8 cellular contexts compared by ENCODE assay signal in genomic region chr21:25708467-25709065, GRCh38. TPM values are rescaled to one million over a fixed set of nuclear protein-coding genes. Genes with fewer than 3 reads are reported as not detected.
A peak's percentile ranks its signal among the peaks of the same experiment; 100 is the strongest.
DNase-seq lines count a peak whose midpoint lies in the region; ATAC-seq, FAIRE-seq and TF ChIP-seq lines count a peak whose summit lies in the region.

No MANE protein-coding gene starts in this region.

- H3K36me3 ChIP-seq in mesendoderm (ENCODE audit: control insufficient read depth, insufficient read depth, low read length), result no peaks in the 10 kb centered on the region

- H3K27ac ChIP-seq in mesendoderm (ENCODE audit: low read depth, low read length), result no peak overlapping the region

- no peak overlapping the region for H3K4ac ChIP-seq in mesendoderm (ENCODE audit: low read depth, low read length)

- no peak overlapping the region for H3K56ac ChIP-seq in mesendoderm (ENCODE audit: low read length)

- H3K18ac ChIP-seq in mesendoderm (ENCODE audit: low read length), result no peak overlapping the region

- H3K4me3 Mint-ChIP-seq in WTC11, result no peak overlapping the region
- H3K4me3 Mint-ChIP-seq in stimulated activated effector memory CD8-positive, alpha-beta T cell treated with anti-CD3 and anti-CD28 coated beads, Interleukin-12 subunit alpha, Interleukin-12 subunit beta, amount 100 ng/mL, for 72 hours, result no peak overlapping the region

- H3K79me1 ChIP-seq in mesendoderm (ENCODE audit: low read length), result no peaks in the 10 kb centered on the region

- ATAC-seq in WTC11 (no peak), GM18519 (IDR thresholded peaks at IDR 0.05; ENCODE audit: low FRiP score, unreplicated experiment) (no peak)
- ATAC-seq in stimulated activated effector memory CD8-positive, alpha-beta T cell treated with anti-CD3 and anti-CD28 coated beads, Interleukin-12 subunit alpha, Interleukin-12 subunit beta, amount 100 ng/mL, for 72 hours, result no peak

- TF ChIP-seq CTCF in GM12872 (IDR thresholded peaks at IDR 0.05; ENCODE audit: insufficient read depth, low read depth, low read length) (peak; percentile 79), WTC11 (IDR thresholded peaks at IDR 0.05) (peak; percentile 73), choroid plexus epithelial cell (conservative IDR thresholded peaks at IDR 0.05; ENCODE audit: low read depth, low read length) (peak; percentile 71)

- H3K4me1 ChIP-seq in mesendoderm (ENCODE audit: control insufficient read depth, low read depth, low read length), result no peaks in the 10 kb centered on the region

- H3K9ac ChIP-seq in mesendoderm (ENCODE audit: low read length), result no peak overlapping the region

- H3K23ac ChIP-seq in mesendoderm (ENCODE audit: low read length), result no peak overlapping the region

- H3K79me2 ChIP-seq in mesendoderm (ENCODE audit: control insufficient read depth, insufficient read depth, low read length), result no peaks in the 10 kb centered on the region

- no peak overlapping the region for H2BK5ac ChIP-seq in mesendoderm (ENCODE audit: low read length)

- no peak overlapping the region for H2BK120ac ChIP-seq in mesendoderm (ENCODE audit: low read depth, low read length)

- POLR2A ChIA-PET in WTC11 (lab: Charles Lee), result interaction anchor here (0.6 kb wide), 1 partner anchor 203 kb away, joined by 3 read pairs; no protein-coding TSS in a partner anchor

- no peak overlapping the region for H3K4me3 ChIP-seq in choroid plexus epithelial cell (ENCODE audit: low read depth, low read length)
- H3K4me3 ChIP-seq in mesendoderm (ENCODE audit: low read length), result no peak overlapping the region

- no peak overlapping the region for H4K5ac ChIP-seq in mesendoderm (ENCODE audit: low read length)

- H3K36me3 Mint-ChIP-seq in WTC11, result no peaks in the 10 kb centered on the region
- no peaks in the 10 kb centered on the region for H3K36me3 Mint-ChIP-seq in stimulated activated effector memory CD8-positive, alpha-beta T cell treated with anti-CD3 and anti-CD28 coated beads, Interleukin-12 subunit alpha, Interleukin-12 subunit beta, amount 100 ng/mL, for 72 hours

- no peak overlapping the region for H2AK5ac ChIP-seq in mesendoderm (ENCODE audit: low read length)

- DNase-seq in NCI-H1105 (lab: John Stamatoyannopoulos, UW) (peak; percentile 14), WTC11 (ENCODE audit: low spot score) (peak; percentile 21), choroid plexus epithelial cell (ENCODE audit: low read depth) (peak; percentile 71), mesendoderm (peak; percentile 37)
- DNase-seq in stimulated activated effector memory CD8-positive, alpha-beta T cell treated with anti-CD3 and anti-CD28 coated beads, Interleukin-12 subunit alpha, Interleukin-12 subunit beta, amount 100 ng/mL, for 72 hours (ENCODE audit: low spot score in 2 of 2), result peak; percentile 9 to 62

- H4K8ac ChIP-seq in mesendoderm (ENCODE audit: low read depth, low read length), result no peak overlapping the region

- H3K4me1 Mint-ChIP-seq in WTC11, result peaks cover 5% of the 10 kb centered on the region
- peaks cover 6% of the 10 kb centered on the region for H3K4me1 Mint-ChIP-seq in stimulated activated effector memory CD8-positive, alpha-beta T cell treated with anti-CD3 and anti-CD28 coated beads, Interleukin-12 subunit alpha, Interleukin-12 subunit beta, amount 100 ng/mL, for 72 hours

- no peaks in the 10 kb centered on the region for H3K27me3 Mint-ChIP-seq in WTC11 (ENCODE audit: low read depth)

- 100% methylated on average over 1 of the region's 7 CpGs for WGBS in mesendoderm (ENCODE audit: extremely low coverage, insufficient coverage, low lambda C conversion rate)

- H3K27me3 ChIP-seq in mesendoderm (ENCODE audit: insufficient read depth, low read length, poor library complexity), result no peaks in the 10 kb centered on the region

- CTCF ChIA-PET in WTC11 (lab: Charles Lee), result interaction anchor here (0.7 to 2.3 kb wide), 9 partner anchors 9 to 278 kb away, joined by 3 to 19 read pairs (median 4); no protein-coding TSS in a partner anchor

- H2BK15ac ChIP-seq in mesendoderm (replicated peaks; ENCODE audit: low read depth), result no peak overlapping the region

- no peaks in the 10 kb centered on the region for H3K9me3 Mint-ChIP-seq in WTC11
- H3K9me3 Mint-ChIP-seq in stimulated activated effector memory CD8-positive, alpha-beta T cell treated with anti-CD3 and anti-CD28 coated beads, Interleukin-12 subunit alpha, Interleukin-12 subunit beta, amount 100 ng/mL, for 72 hours, result no peaks in the 10 kb centered on the region

- H3K4me2 ChIP-seq in mesendoderm (ENCODE audit: low read length), result no peak overlapping the region

- no peak overlapping the region for H3K27ac Mint-ChIP-seq in WTC11
- no peak overlapping the region for H3K27ac Mint-ChIP-seq in stimulated activated effector memory CD8-positive, alpha-beta T cell treated with anti-CD3 and anti-CD28 coated beads, Interleukin-12 subunit alpha, Interleukin-12 subunit beta, amount 100 ng/mL, for 72 hours

- FAIRE-seq in A204.1 (lab: Jason Lieb, UNC), result peak; percentile 96

TF ChIP-seq in WTC11, 78 proteins besides CTCF, POLR2A, EP300 and RAD21 (continues in another document):
- TF ChIP-seq TP53 (CRISPR knock-in tag; IDR thresholded peaks at IDR 0.05) (no peak), NR2C2 (CRISPR knock-in tag; IDR thresholded peaks at IDR 0.05) (no peak), ATF3 (CRISPR knock-in tag; conservative IDR thresholded peaks at IDR 0.05) (no peak), FOXP4 (CRISPR knock-in tag; IDR thresholded peaks at IDR 0.05) (no peak), FOXP1 (CRISPR knock-in tag; IDR thresholded peaks at IDR 0.05; ENCODE audit: borderline replicate concordance) (no peak), NFYB (CRISPR knock-in tag; conservative IDR thresholded peaks at IDR 0.05; ENCODE audit: low read depth) (no peak), KAT7 (CRISPR knock-in tag; IDR thresholded peaks at IDR 0.05; ENCODE audit: borderline replicate concordance) (no peak), SP1 (CRISPR knock-in tag; conservative IDR thresholded peaks at IDR 0.05) (no peak), E2F4 (CRISPR knock-in tag; IDR thresholded peaks at IDR 0.05; ENCODE audit: borderline replicate concordance, low read depth) (no peak), TEAD1 (CRISPR knock-in tag; IDR thresholded peaks at IDR 0.05) (no peak), ZNF138 (CRISPR knock-in tag; conservative IDR thresholded peaks at IDR 0.05) (no peak), RELA (CRISPR knock-in tag; IDR thresholded peaks at IDR 0.05; ENCODE audit: borderline replicate concordance) (no peak), SMAD4 (CRISPR knock-in tag; IDR thresholded peaks at IDR 0.05) (no peak)

RNA-seq across cellular contexts. Expression of gene ATP5PF, which starts 26.1 kb away (rescaled TPM):
- total RNA-seq in WTC11 (2021), result 129 to 142 TPM (median 132 TPM) in 3 replicates
- polyA plus RNA-seq in mesendoderm (2013, experiment 1 of 2), result 323 TPM
- polyA plus RNA-seq in mesendoderm (2013, experiment 2 of 2), result 316 TPM

RNA-seq across cellular contexts. Expression of gene GABPA, which starts 26.2 kb away (rescaled TPM):
- total RNA-seq in WTC11 (2021), result 19.9 to 24.8 TPM (median 21.4 TPM) in 3 replicates
- 20.7 TPM for polyA plus RNA-seq in mesendoderm (2013, experiment 1 of 2)
- 20.8 TPM for polyA plus RNA-seq in mesendoderm (2013, experiment 2 of 2)

Comparison
In these comparisons a context has a peak if more than half of its experiments do, and no peak if none do; other contexts are left out.
1. DNase-seq: peak in every context shown above with its lines; median percentile 71 in choroid plexus epithelial cell; 37 in mesendoderm; 36 in stimulated activated effector memory CD8-positive, alpha-beta T cell treated with anti-CD3 and anti-CD28 coated beads, Interleukin-12 subunit alpha, Interleukin-12 subunit beta, amount 100 ng/mL, for 72 hours; 21 in WTC11; 14 in NCI-H1105.